Comparison of ENCODE assay signal across 1 cellular context in the genomic region with DNA sequence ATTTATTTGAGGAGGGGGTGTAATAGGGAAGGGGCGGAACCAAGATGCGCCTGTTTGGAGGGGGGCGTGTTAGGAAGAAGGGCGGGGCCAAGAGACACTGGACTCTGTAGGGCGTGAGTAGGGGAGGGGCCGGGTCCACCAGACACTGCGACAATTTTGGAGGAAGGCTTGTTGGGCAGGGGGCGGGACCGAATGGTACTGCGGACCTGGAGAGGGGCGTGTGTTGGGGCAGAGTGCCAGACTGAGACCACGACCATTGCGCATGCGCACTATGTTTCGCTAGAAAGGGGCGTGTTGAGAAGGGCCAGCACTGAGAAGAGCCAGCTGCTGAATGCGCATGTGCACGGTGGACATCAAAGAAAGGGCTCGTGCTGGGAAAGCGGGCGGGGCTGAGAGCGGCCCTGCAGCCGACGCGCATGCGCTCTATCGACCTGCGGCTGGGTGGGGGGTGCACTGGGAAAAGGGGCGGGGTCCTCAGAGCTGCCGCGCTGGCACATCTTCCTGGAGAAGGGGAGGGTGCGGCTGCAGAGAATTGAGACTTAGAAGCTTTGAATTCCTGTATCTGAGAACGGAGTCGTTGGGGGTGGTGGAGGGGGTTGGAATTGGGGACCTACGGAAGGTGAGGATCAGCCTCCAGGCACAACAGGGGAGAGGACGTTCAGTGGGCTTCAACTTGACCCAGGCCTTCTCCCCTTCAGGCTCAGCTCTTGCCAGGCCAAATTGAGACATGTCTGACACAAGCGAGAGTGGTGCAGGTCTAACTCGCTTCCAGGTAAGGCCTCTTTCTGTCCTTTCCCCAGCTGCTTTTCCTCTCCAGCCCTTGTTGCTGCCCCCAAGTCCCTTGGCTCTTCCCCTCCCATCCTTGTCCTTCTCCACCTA.
TF ChIP-seq lines count a peak whose summit lies in the region.

No MANE protein-coding gene starts in this region.

TF ChIP-seq in endothelial cell of umbilical vein, 7 proteins besides CTCF, POLR2A, EP300 and RAD21:
- no peak for TF ChIP-seq JUN (IDR thresholded peaks at IDR 0.05; ENCODE audit: borderline replicate concordance, insufficient read depth, insufficient read length, low read depth)
- TF ChIP-seq POLR2AphosphoS5 (IDR thresholded peaks at IDR 0.05; ENCODE audit: insufficient read depth, low read depth, low read length): peak; percentile 44
- no peak for TF ChIP-seq GATA2 (IDR thresholded peaks at IDR 0.05; ENCODE audit: insufficient read depth, insufficient read length, low read depth, low read length)
TF ChIP-seq in endothelial cell of umbilical vein: peak in this region for 1.
